In genomic region chr12:80242341-80242740, GRCh38 we compare ENCODE assay signal across 14 cellular contexts.
"Had no signal": no experiment of that assay in that cellular context is flagged by ENCODE, and none has a peak within 500 bp of the region (broad histone marks: within the 10 kb centered on the region; RNA-seq: fewer than 3 reads in every experiment).

No MANE protein-coding gene starts in this region.

- H3K4me3 ChIP-seq: heart left ventricle, ovary, testis had no signal

- ATAC-seq: heart left ventricle, left lobe of liver, T-helper 17 cell had no signal

- H3K4me1 Mint-ChIP-seq: memory B cell, nephron, T-helper 17 cell had no signal

- H3K4me3 Mint-ChIP-seq: memory B cell; nephron; stimulated activated naive CD8-positive, alpha-beta T cell treated with anti-CD3 and anti-CD28 coated beads, Interleukin-15, Interleukin-2, amounts not matched to agents 100 ng/mL and 50 ng/mL, for 24 hours; T-helper 17 cell had no signal

- H3K36me3 Mint-ChIP-seq: memory B cell had no signal

- H3K27me3 ChIP-seq: brain microvascular endothelial cell, heart left ventricle, ovary, testis had no signal

- H3K27ac ChIP-seq: brain microvascular endothelial cell, heart left ventricle, ovary, testis had no signal

- H3K36me3 ChIP-seq: brain microvascular endothelial cell, heart left ventricle, ovary had no signal

- H3K27ac Mint-ChIP-seq: memory B cell; nephron; stimulated activated naive CD8-positive, alpha-beta T cell treated with anti-CD3 and anti-CD28 coated beads, Interleukin-15, Interleukin-2, amounts not matched to agents 100 ng/mL and 50 ng/mL, for 24 hours; T-helper 17 cell had no signal

- H3K9me3 Mint-ChIP-seq: nephron; stimulated activated naive CD8-positive, alpha-beta T cell treated with anti-CD3 and anti-CD28 coated beads, Interleukin-15, Interleukin-2, amounts not matched to agents 100 ng/mL and 50 ng/mL, for 24 hours had no signal

- H3K27me3 Mint-ChIP-seq: stimulated activated naive CD8-positive, alpha-beta T cell treated with anti-CD3 and anti-CD28 coated beads, Interleukin-15, Interleukin-2, amounts not matched to agents 100 ng/mL and 50 ng/mL, for 24 hours; T-helper 17 cell had no signal

- DNase-seq: activated naive CD4-positive, alpha-beta T cell treated with anti-CD3 and anti-CD28 coated beads, Interleukin-2, amount 50 U/mL, for 16 hours; activated T-cell treated with anti-CD3 and anti-CD28 coated beads, Interleukin-2, amount 50 U/mL, for 1 hour; foreskin melanocyte; heart left ventricle; ovary; stimulated activated CD4-positive, alpha-beta T cell treated with anti-CD3 and anti-CD28 coated beads, Interleukin-4, amount 100 ng/mL, for 1 hour; stimulated activated CD8-positive, alpha-beta memory T cell treated with anti-CD3 and anti-CD28 coated beads, Interleukin-4, amount 100 ng/mL, for 48 hours; T-helper 17 cell; testis had no signal

- H3K4me1 ChIP-seq: testis had no signal

- H3K9me3 ChIP-seq: heart left ventricle, ovary, testis had no signal
